In genomic region chr4:142703694-142704309, GRCh38 we compare ENCODE assay signal across 19 cellular contexts.
A peak's percentile ranks its signal among the peaks of the same experiment; 100 is the strongest.
DNase-seq lines count a peak whose midpoint lies in the region; ATAC-seq and TF ChIP-seq lines count a peak whose summit lies in the region.
"Had no signal": no experiment of that assay in that cellular context is flagged by ENCODE, and none has a peak within 500 bp of the region (broad histone marks: within the 10 kb centered on the region; RNA-seq: fewer than 3 reads in every experiment).

No MANE protein-coding gene starts in this region.

- POLR2A ChIA-PET in HEK293 (lab: Yijun Ruan, JAX), result no interaction called here

- H3K4me3 ChIP-seq in HEK293 (ENCODE audit: low read depth, low read length), result no peak overlapping the region

- H3K27ac Mint-ChIP-seq in activated CD4-positive, alpha-beta T cell treated with anti-CD3 and anti-CD28 coated beads, Interleukin-2, amount 10 ng/mL, durations not matched to agents 24 days and 14 days, result no peak overlapping the region
- no peak overlapping the region for H3K27ac Mint-ChIP-seq in immature natural killer cell
- H3K27ac Mint-ChIP-seq: HFFc6 had no signal

- no peaks in the 10 kb centered on the region for H3K9me3 ChIP-seq in HEK293 (ENCODE audit: control insufficient read depth, insufficient read depth, low read depth, low read length)

- H3K9me3 Mint-ChIP-seq in activated CD4-positive, alpha-beta T cell treated with anti-CD3 and anti-CD28 coated beads, Interleukin-2, amount 10 ng/mL, durations not matched to agents 24 days and 14 days, result peaks cover 16% of the 10 kb centered on the region
- peaks cover 0 to 8% (median 1%) of the 10 kb centered on the region in 6 donors for H3K9me3 Mint-ChIP-seq in immature natural killer cell
- H3K9me3 Mint-ChIP-seq: HFFc6 had no signal

- H3K27ac ChIP-seq in HEK293 (ENCODE audit: extremely low read depth, low read depth, low read length), result no peak overlapping the region
- H3K27ac ChIP-seq: foreskin keratinocyte, parathyroid adenoma had no signal

- H3K36me3 ChIP-seq in HEK293 (ENCODE audit: control insufficient read depth in 2 of 2, insufficient read depth in 1 of 2, low read length in 2 of 2), result no peaks in the 10 kb centered on the region

- H3K4me1 ChIP-seq in HEK293 (ENCODE audit: control insufficient read depth, insufficient read depth, low read length), result no peaks in the 10 kb centered on the region
- H3K4me1 ChIP-seq: foreskin keratinocyte, parathyroid adenoma had no signal

- CTCF ChIA-PET in HEK293 (lab: Yijun Ruan, JAX), result no interaction called here

- H3K36me3 Mint-ChIP-seq in activated CD4-positive, alpha-beta T cell treated with anti-CD3 and anti-CD28 coated beads, Interleukin-2, amount 10 ng/mL, durations not matched to agents 24 days and 14 days (ENCODE audit: low read depth), result peaks cover 11% of the 10 kb centered on the region
- H3K36me3 Mint-ChIP-seq in immature natural killer cell, result no peaks in the 10 kb centered on the region

- H3K4me1 Mint-ChIP-seq in activated CD4-positive, alpha-beta T cell treated with anti-CD3 and anti-CD28 coated beads, Interleukin-2, amount 10 ng/mL, durations not matched to agents 24 days and 14 days, result peaks cover 27% of the 10 kb centered on the region
- peaks cover under 1 to 16% of the 10 kb centered on the region in 2 donors for H3K4me1 Mint-ChIP-seq in immature natural killer cell

- intact Hi-C loops in activated CD4-positive, alpha-beta T cell treated with anti-CD3 and anti-CD28 coated beads, Interleukin-2, amount 10 ng/mL, durations not matched to agents 24 days and 14 days (cut with micrococcal nuclease), result no loop called here

- no peak for TF ChIP-seq CTCF in HEK293 (tag by site-specific recombination; IDR thresholded peaks at IDR 0.05)

- no peaks in the 10 kb centered on the region for H3K27me3 Mint-ChIP-seq in activated CD4-positive, alpha-beta T cell treated with anti-CD3 and anti-CD28 coated beads, Interleukin-2, amount 10 ng/mL, durations not matched to agents 24 days and 14 days
- H3K27me3 Mint-ChIP-seq in immature natural killer cell (ENCODE audit: low read depth in 3 of 3), result peaks cover 0 to 3% (median 0%) of the 10 kb centered on the region in 3 donors

- no peak overlapping the region for H3K4me3 Mint-ChIP-seq in activated CD4-positive, alpha-beta T cell treated with anti-CD3 and anti-CD28 coated beads, Interleukin-2, amount 10 ng/mL, durations not matched to agents 24 days and 14 days
- no peak overlapping the region for H3K4me3 Mint-ChIP-seq in immature natural killer cell
- H3K4me3 Mint-ChIP-seq: HFFc6 had no signal

- ATAC-seq in GM21423 (IDR thresholded peaks at IDR 0.05; ENCODE audit: unreplicated experiment) (no peak), HG03039 (IDR thresholded peaks at IDR 0.05; ENCODE audit: unreplicated experiment) (no peak), GM18498 (IDR thresholded peaks at IDR 0.05; ENCODE audit: unreplicated experiment) (no peak)
- ATAC-seq: foreskin keratinocyte, HepG2, left lobe of liver, PC-3 had no signal

- DNase-seq in activated CD4-positive, alpha-beta T cell treated with anti-CD3 and anti-CD28 coated beads, Interleukin-2, amount 10 ng/mL, durations not matched to agents 24 days and 14 days, result peak; percentile 82
- DNase-seq in activated CD4-positive, alpha-beta T cell treated with anti-CD3 and anti-CD28 coated beads for 4 hours, result no peak
- DNase-seq in UCSD-AML1 (lab: John Stamatoyannopoulos, UW; ENCODE audit: unreplicated experiment) (peak; percentile 61), immature natural killer cell (peak; percentile 3 to 23 (median 14))
- DNase-seq: activated T-cell treated with anti-CD3 and anti-CD28 coated beads for 4 hours, C1 segment of cervical spinal cord, HFFc6, NCI-H1048, NCI-H69, PC-3, trophoblast cell had no signal

TF ChIP-seq in HEK293, 187 proteins besides CTCF, POLR2A, EP300 and RAD21:
- TF ChIP-seq ZNF19 (tag by site-specific recombination; IDR thresholded peaks at IDR 0.05; ENCODE audit: low read depth) (no peak), ZNF585B (tag by site-specific recombination; IDR thresholded peaks at IDR 0.05) (0 out of 2 replicates have a peak, but pooled peaks have one; percentile 11)

Comparison
In these comparisons a context has a peak if more than half of its experiments do, and no peak if none do; other contexts are left out.
1. DNase-seq: peak in activated CD4-positive, alpha-beta T cell treated with anti-CD3 and anti-CD28 coated beads, Interleukin-2, amount 10 ng/mL, durations not matched to agents 24 days and 14 days (single experiment), UCSD-AML1 (single experiment) and immature natural killer cell (3 of 3); none in activated CD4-positive, alpha-beta T cell treated with anti-CD3 and anti-CD28 coated beads for 4 hours (0 of 2).